8 cellular contexts compared by ENCODE assay signal in genomic region chr1:235417101-235417697, GRCh38. TPM values are rescaled to one million over a fixed set of nuclear protein-coding genes. Genes with fewer than 3 reads are reported as not detected.
A peak's percentile ranks its signal among the peaks of the same experiment; 100 is the strongest.
DNase-seq lines count a peak whose midpoint lies in the region; ATAC-seq and TF ChIP-seq lines count a peak whose summit lies in the region.

No MANE protein-coding gene starts in this region.

- DNase-seq in EL (peak; percentile 80), HuH-7 (ENCODE audit: low spot score) (peak; percentile 80), SJCRH30 (peak; percentile 49 to 81), ovary (peak; percentile 44 to 76 (median 64)), upper lobe of right lung (no peak)
- DNase-seq in activated gamma-delta T cell treated with anti-CD3 and anti-CD28 coated beads, Interleukin-2, amount 50 U/mL, for 16 hours (ENCODE audit: low read depth) = peak; percentile 38

- no peak for TF ChIP-seq POLR2A in gastroesophageal sphincter (IDR thresholded peaks at IDR 0.05)
- no peak for TF ChIP-seq POLR2A in ovary (IDR thresholded peaks at IDR 0.05)

- no peak overlapping the region for H3K4me3 ChIP-seq in SJCRH30
- no peak overlapping the region for H3K4me3 ChIP-seq in gastroesophageal sphincter
- no peak overlapping the region for H3K4me3 ChIP-seq in ovary
- no peak overlapping the region for H3K4me3 ChIP-seq in upper lobe of right lung

- H3K27me3 ChIP-seq in SJCRH30 (no peaks in the 10 kb centered on the region), gastroesophageal sphincter (no peaks in the 10 kb centered on the region), ovary (no peaks in the 10 kb centered on the region), upper lobe of right lung (no peaks in the 10 kb centered on the region)

- H3K36me3 ChIP-seq in SJCRH30 (peaks cover 2% of the 10 kb centered on the region; the same call in 1 of the 2 replicates), gastroesophageal sphincter (peaks cover 0 to 8% of the 10 kb centered on the region in 2 donors), ovary (no peaks in the 10 kb centered on the region), upper lobe of right lung (no peaks in the 10 kb centered on the region)

- H3K4me1 ChIP-seq in SJCRH30 (peaks cover 5% of the 10 kb centered on the region), gastroesophageal sphincter (peaks cover 0 to 13% (median 0%) of the 10 kb centered on the region in 3 donors), ovary (ENCODE audit: insufficient read depth) (no peaks in the 10 kb centered on the region), upper lobe of right lung (no peaks in the 10 kb centered on the region)

- ATAC-seq in gastroesophageal sphincter (peak; percentile 73), upper lobe of right lung (peak; percentile 88), HG02938 (IDR thresholded peaks at IDR 0.05; ENCODE audit: unreplicated experiment) (no peak)

- no peak overlapping the region for H3K27ac ChIP-seq in SJCRH30
- H3K27ac ChIP-seq in gastroesophageal sphincter = no peak overlapping the region
- H3K27ac ChIP-seq in ovary = no peak overlapping the region
- no peak overlapping the region for H3K27ac ChIP-seq in upper lobe of right lung

- intact Hi-C loops in ovary (cut with DNase I) (loop anchor here in 3 of 4 donors (5.0 to 10.0 kb wide), 5 partner anchors 165 to 932 kb away; no protein-coding TSS in a partner anchor), upper lobe of right lung (cut with DNase I) (loop anchor here (10.0 kb wide), 2 partner anchors 162 to 932 kb away; no protein-coding TSS in a partner anchor)

- TF ChIP-seq CTCF in gastroesophageal sphincter (IDR thresholded peaks at IDR 0.05) (peak in 3 of 4 experiments; percentile 81 to 82 (median 81)), ovary (IDR thresholded peaks at IDR 0.05) (peak; percentile 68 to 76 (median 71)), upper lobe of right lung (IDR thresholded peaks at IDR 0.05) (peak; percentile 89)

- H3K9me3 ChIP-seq in SJCRH30 (replicated peaks) (no peaks in the 10 kb centered on the region), gastroesophageal sphincter (no peaks in the 10 kb centered on the region), ovary (no peaks in the 10 kb centered on the region), upper lobe of right lung (no peaks in the 10 kb centered on the region)

- TF ChIP-seq EP300 in gastroesophageal sphincter (IDR thresholded peaks at IDR 0.05) (no peak), ovary (IDR thresholded peaks at IDR 0.05) (no peak)

- 24 to 26% methylated on average over 7 of the region's 7 CpGs for WGBS in gastroesophageal sphincter (ENCODE audit: low coverage in 1 of 2), 2 donors
- 26 to 33% (median 27%) methylated on average over 7 of the region's 7 CpGs for WGBS in ovary, 3 donors

RNA-seq across cellular contexts. Expression of gene TBCE, which starts 50.0 kb away (rescaled TPM):
- total RNA-seq in SJCRH30 (2014; rRNA removed; shearing (Covaris generic)) = 36.8 and 38.6 TPM in 2 replicates
- 10 to 100 TPM; 13.9 to 22.7 (median 15.4) TPM for total RNA-seq in gastroesophageal sphincter
- total RNA-seq in ovary = 10 to 100 TPM; 11.8 to 25.5 (median 22.8) TPM
- 10 to 100 TPM; 13.7 to 22.9 TPM for polyA plus RNA-seq in ovary
- total RNA-seq in upper lobe of right lung = 27.2 TPM
